In the genomic region with DNA sequence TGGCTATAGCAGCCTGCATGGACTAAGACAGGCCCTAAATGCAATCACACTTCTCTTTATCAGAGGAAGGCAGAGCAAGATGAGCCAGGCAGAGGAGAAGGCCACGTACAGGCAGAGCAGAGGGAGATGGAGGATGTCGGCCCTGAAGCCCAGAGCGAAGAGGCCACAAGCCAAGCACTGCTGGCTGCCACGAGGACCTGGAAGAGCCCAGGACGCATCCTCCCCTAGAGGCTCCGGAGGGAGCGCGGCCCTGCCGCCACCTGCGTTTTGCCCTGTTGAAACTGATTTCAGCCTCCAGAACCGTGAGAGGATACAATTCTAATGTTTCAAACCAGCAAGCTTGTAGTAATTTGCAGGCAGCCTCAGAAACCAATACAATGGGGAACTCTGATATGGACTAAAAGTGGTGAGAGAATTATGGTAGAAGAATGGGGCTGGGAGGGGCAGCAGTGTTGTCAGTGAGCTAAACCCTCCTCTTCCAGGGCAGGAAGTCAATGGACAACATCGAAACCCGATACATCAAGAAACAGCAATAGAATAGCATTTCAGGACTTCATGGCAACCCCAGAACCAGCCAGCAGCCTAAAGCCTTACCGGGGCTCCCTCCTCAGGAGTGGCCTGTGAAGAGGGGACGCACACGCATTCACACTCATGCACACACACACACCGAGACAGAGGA, we compare ENCODE assay signal across 1 cellular context.
TF ChIP-seq lines count a peak whose summit lies in the region.

No MANE protein-coding gene starts in this region.

TF ChIP-seq in WTC11, 78 proteins besides CTCF, POLR2A, EP300 and RAD21 (continued from another document):
- TF ChIP-seq ZNF425 (CRISPR knock-in tag; conservative IDR thresholded peaks at IDR 0.05) = no peak
- TF ChIP-seq IRF2 (CRISPR knock-in tag; IDR thresholded peaks at IDR 0.05; ENCODE audit: borderline replicate concordance, low read depth) = no peak
- no peak for TF ChIP-seq SOX15 (CRISPR knock-in tag; IDR thresholded peaks at IDR 0.05)
- no peak for TF ChIP-seq ATF6 (CRISPR knock-in tag; IDR thresholded peaks at IDR 0.05)
- no peak for TF ChIP-seq E2F4 (CRISPR knock-in tag; IDR thresholded peaks at IDR 0.05; ENCODE audit: borderline replicate concordance, low read depth)
- no peak for TF ChIP-seq SMAD3 (CRISPR knock-in tag; IDR thresholded peaks at IDR 0.05; ENCODE audit: borderline replicate concordance)
- TF ChIP-seq ZNF317 (CRISPR knock-in tag; IDR thresholded peaks at IDR 0.05; ENCODE audit: borderline replicate concordance, low read depth) = no peak
- TF ChIP-seq ZNF232 (CRISPR knock-in tag; IDR thresholded peaks at IDR 0.05) = no peak
- no peak for TF ChIP-seq GABPB1 (CRISPR knock-in tag; IDR thresholded peaks at IDR 0.05)
